ENCODE assay signal across 1 cellular context in the genomic region with DNA sequence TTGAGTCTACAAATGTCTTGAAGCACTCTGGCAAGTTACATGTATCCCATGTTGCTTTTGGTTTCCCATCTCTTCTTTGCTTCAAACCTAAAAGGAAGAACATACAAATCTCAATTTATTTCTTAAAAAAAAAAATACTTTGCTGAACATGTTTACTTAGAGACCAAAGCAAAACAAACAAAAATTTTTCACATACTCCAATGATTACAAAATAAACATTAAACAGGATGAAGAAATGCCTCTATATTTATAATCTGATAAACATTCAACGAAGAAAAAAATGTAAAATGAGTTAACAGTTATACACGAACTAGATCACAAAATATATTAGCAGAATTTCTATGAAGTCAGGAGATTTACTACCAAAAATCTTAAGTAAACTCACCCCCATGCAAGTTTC.
TF ChIP-seq lines count a peak whose summit lies in the region.

No MANE protein-coding gene starts in this region.

TF ChIP-seq in endothelial cell of umbilical vein, 7 proteins besides CTCF, POLR2A, EP300 and RAD21:
- no peak for TF ChIP-seq GATA2 (IDR thresholded peaks at IDR 0.05; ENCODE audit: insufficient read depth, insufficient read length, low read depth, low read length)
- TF ChIP-seq POLR2AphosphoS5 (IDR thresholded peaks at IDR 0.05; ENCODE audit: insufficient read depth, low read depth, low read length), result no peak
- TF ChIP-seq, protein P1, sequence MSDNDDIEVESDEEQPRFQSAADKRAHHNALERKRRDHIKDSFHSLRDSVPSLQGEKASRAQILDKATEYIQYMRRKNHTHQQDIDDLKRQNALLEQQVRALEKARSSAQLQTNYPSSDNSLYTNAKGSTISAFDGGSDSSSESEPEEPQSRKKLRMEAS (IDR thresholded peaks at IDR 0.05; ENCODE audit: insufficient read depth, insufficient read length), result no peak
- TF ChIP-seq EZH2 (IDR thresholded peaks at IDR 0.05; ENCODE audit: borderline replicate concordance, low read depth, low read length, severe bottlenecking), result no peak
- TF ChIP-seq JUN (IDR thresholded peaks at IDR 0.05; ENCODE audit: borderline replicate concordance, insufficient read depth, insufficient read length, low read depth), result no peak
- TF ChIP-seq MYC (IDR thresholded peaks at IDR 0.05; ENCODE audit: low read depth, low read length), result no peak
- no peak for TF ChIP-seq FOS (IDR thresholded peaks at IDR 0.05; ENCODE audit: borderline replicate concordance, insufficient read depth, low read length)
